8 cellular contexts compared by ENCODE assay signal in genomic region chr1:223133824-223134435, GRCh38. TPM values are rescaled to one million over a fixed set of nuclear protein-coding genes. Genes with fewer than 3 reads are reported as not detected.
DNase-seq lines count a peak whose midpoint lies in the region; ATAC-seq and TF ChIP-seq lines count a peak whose summit lies in the region.

No MANE protein-coding gene starts in this region.

- H3K4me3 Mint-ChIP-seq in activated CD4-positive, alpha-beta T cell treated with anti-CD3 and anti-CD28 coated beads for 36 hours = peak overlapping the region; percentile 33

- intact Hi-C loops in activated CD4-positive, alpha-beta T cell treated with anti-CD3 and anti-CD28 coated beads for 36 hours (cut with DNase I, micrococcal nuclease) = loop anchor here (1.0 to 5.0 kb wide), 6 partner anchors 9 to 550 kb away; partner anchors contain the start of genes SUSD4 (in 2 of the 2) and TLR5 (in 1 of the 2)
- intact Hi-C loops in left colon (cut with DNase I, micrococcal nuclease) = no loop called here

- no peak overlapping the region for H3K27ac Mint-ChIP-seq in activated CD4-positive, alpha-beta T cell treated with anti-CD3 and anti-CD28 coated beads for 36 hours

- H3K9me3 Mint-ChIP-seq in activated CD4-positive, alpha-beta T cell treated with anti-CD3 and anti-CD28 coated beads for 36 hours (ENCODE audit: low read depth) = no peaks in the 10 kb centered on the region

- CTCF ChIA-PET in AG04449 (lab: Yijun Ruan, JAX) = interaction anchor here (0.6 to 15.3 kb wide), 65 partner anchors 5 to 1789 kb away, joined by 3 to 321 read pairs (median 4); partner anchors contain the start of genes CAPN8, FAM177B and TLR5
- CTCF ChIA-PET in activated CD4-positive, alpha-beta T cell treated with anti-CD3 and anti-CD28 coated beads for 36 hours (lab: Charles Lee) = interaction anchor here (0.6 to 3.7 kb wide), 52 partner anchors 10 to 1256 kb away, joined by 3 to 72 read pairs (median 4); partner anchors contain the start of genes SUSD4 and TLR5

- H3K36me3 Mint-ChIP-seq in activated CD4-positive, alpha-beta T cell treated with anti-CD3 and anti-CD28 coated beads for 36 hours (ENCODE audit: low read depth) = peaks cover 4% of the 10 kb centered on the region

- TF ChIP-seq CTCF in AG04449 (IDR thresholded peaks at IDR 0.05; ENCODE audit: insufficient read depth, low read length, missing control alignments) (peak; percentile 90), choroid plexus epithelial cell (conservative IDR thresholded peaks at IDR 0.05; ENCODE audit: low read depth, low read length) (peak; percentile 94)

- ATAC-seq in GM19023 (IDR thresholded peaks at IDR 0.05; ENCODE audit: unreplicated experiment) = peak; percentile 88
- peak; percentile 86 for ATAC-seq in HG03342 (IDR thresholded peaks at IDR 0.05; ENCODE audit: unreplicated experiment)
- peak; percentile 88 for ATAC-seq in activated CD4-positive, alpha-beta T cell treated with anti-CD3 and anti-CD28 coated beads for 36 hours
- peak; percentile 92 for ATAC-seq in left colon

- DNase-seq in AG04449 (ENCODE audit: low read depth, low spot score) (no peak), NCI-H510A (lab: John Stamatoyannopoulos, UW) (peak; percentile 89), choroid plexus epithelial cell (ENCODE audit: low read depth) (peak; percentile 85), left colon (peak; percentile 80 to 87)
- peak; percentile 89 for DNase-seq in activated CD4-positive, alpha-beta T cell treated with anti-CD3 and anti-CD28 coated beads for 36 hours
- peak; percentile 59 to 75 (median 68) for DNase-seq in stimulated activated CD4-positive, alpha-beta T cell treated with anti-CD3 and anti-CD28 coated beads, Interleukin-1b, Interleukin-23, amount 100 ng/mL, for 24 hours (ENCODE audit: low read depth in 4 of 4, low spot score in 1 of 4)

- H3K27me3 Mint-ChIP-seq in activated CD4-positive, alpha-beta T cell treated with anti-CD3 and anti-CD28 coated beads for 36 hours = peaks cover 9% of the 10 kb centered on the region

- POLR2A ChIA-PET in AG04449 (lab: Yijun Ruan, JAX) = interaction anchor here (0.8 kb wide), 1 partner anchor 97 kb away, joined by 5 read pairs; no protein-coding TSS in a partner anchor
- POLR2A ChIA-PET in activated CD4-positive, alpha-beta T cell treated with anti-CD3 and anti-CD28 coated beads for 36 hours (lab: Charles Lee) = interaction anchor here (0.6 to 0.8 kb wide), 3 partner anchors 225 to 423 kb away, joined by 3 to 4 read pairs (median 3); no protein-coding TSS in a partner anchor

- peaks cover 15% of the 10 kb centered on the region for H3K4me1 Mint-ChIP-seq in activated CD4-positive, alpha-beta T cell treated with anti-CD3 and anti-CD28 coated beads for 36 hours

- H3K4me3 ChIP-seq in AG04449 (ENCODE audit: low read depth, low read length) = peak overlapping the region; percentile 46
- H3K4me3 ChIP-seq in choroid plexus epithelial cell (ENCODE audit: low read depth, low read length) = peak overlapping the region; percentile 39

RNA-seq across cellular contexts. Expression of gene TLR5, which starts 9.1 kb away (rescaled TPM):
- total RNA-seq in activated CD4-positive, alpha-beta T cell treated with anti-CD3 and anti-CD28 coated beads for 36 hours = under 1 TPM; 0.21 to 0.56 TPM
- total RNA-seq in left colon = 1 to 10 TPM; 1.3 to 3.5 TPM

Comparison
In these comparisons a context has a peak if more than half of its experiments do, and no peak if none do; other contexts are left out.
1. intact Hi-C loops: an anchor here in activated CD4-positive, alpha-beta T cell treated with anti-CD3 and anti-CD28 coated beads for 36 hours (1.0 to 5.0 kb wide); none called in left colon.